Comparison of ENCODE assay signal across 8 cellular contexts in the genomic region with DNA sequence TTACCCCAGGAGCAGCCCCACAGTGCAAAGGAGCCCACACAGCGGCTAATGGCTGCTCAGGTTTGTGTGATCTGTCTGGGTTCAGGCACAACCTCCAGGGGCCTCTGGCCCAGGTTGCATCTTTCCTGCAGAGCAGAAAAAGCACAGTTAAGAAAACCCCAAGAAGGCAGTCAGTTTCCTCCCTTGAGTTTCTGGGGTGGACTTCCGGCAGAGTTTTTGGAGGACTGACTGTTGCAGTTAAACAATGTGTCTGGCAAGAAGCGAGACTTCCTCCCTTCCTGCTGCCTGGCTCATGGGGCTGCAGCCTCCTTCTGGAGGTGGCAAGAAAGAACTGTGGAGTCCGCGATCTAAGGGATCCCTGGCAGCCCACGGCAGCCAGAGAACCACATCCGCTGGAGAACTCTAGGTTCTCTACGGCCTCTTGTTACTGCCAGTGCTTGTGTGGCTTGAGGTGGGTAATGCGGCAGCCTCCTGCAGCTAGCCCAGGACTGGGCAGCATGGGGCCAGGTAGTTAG.
DNase-seq lines count a peak whose midpoint lies in the region; ATAC-seq and TF ChIP-seq lines count a peak whose summit lies in the region.

No MANE protein-coding gene starts in this region.

- no peak overlapping the region for H2BK120ac ChIP-seq in H9 (ENCODE audit: low read depth, low read length, poor library complexity, severe bottlenecking)

- peak overlapping the region; percentile 76 for H3K4me3 Mint-ChIP-seq in central memory CD8-positive, alpha-beta T cell
- H3K4me3 Mint-ChIP-seq in H9, result no peak overlapping the region

- H3K27ac ChIP-seq in DOHH2 (ENCODE audit: low read depth, low read length) (no peak overlapping the region), vagina (no peak overlapping the region), H9 (ENCODE audit: insufficient read length, low read depth, low read length) (no peak overlapping the region)

- H3K27me3 ChIP-seq in DOHH2 (ENCODE audit: control insufficient read depth, low read length) (no peaks in the 10 kb centered on the region), vagina (no peaks in the 10 kb centered on the region), H9 (ENCODE audit: insufficient read depth, low read length) (no peaks in the 10 kb centered on the region)

- H2AK5ac ChIP-seq in H9 (ENCODE audit: insufficient read length, low read length), result no peak overlapping the region

- H3T11ph ChIP-seq in H9 (ENCODE audit: low read length), result no peak overlapping the region

- no peak overlapping the region for H3K14ac ChIP-seq in H9 (ENCODE audit: insufficient read depth, low read length)

- no peak overlapping the region for H4K8ac ChIP-seq in H9 (replicated peaks; ENCODE audit: insufficient read length, low read depth, low read length)

- H3K9me3 Mint-ChIP-seq in central memory CD8-positive, alpha-beta T cell, result no peaks in the 10 kb centered on the region
- H3K9me3 Mint-ChIP-seq in H9, result no peaks in the 10 kb centered on the region

- H3K18ac ChIP-seq in H9 (ENCODE audit: insufficient read length, low read depth, low read length), result no peak overlapping the region

- H3K56ac ChIP-seq in H9 (ENCODE audit: insufficient read length, low read depth, low read length), result no peak overlapping the region

- H3K23ac ChIP-seq in H9 (ENCODE audit: insufficient read length, low read depth, low read length), result no peak overlapping the region

- peak; percentile 52 for ATAC-seq in GM19397 (IDR thresholded peaks at IDR 0.05; ENCODE audit: unreplicated experiment)
- peak; percentile 81 for ATAC-seq in central memory CD8-positive, alpha-beta T cell (replicated peaks; ENCODE audit: extremely low read depth, poor library complexity, severe bottlenecking)

- H3K9ac ChIP-seq in H9 (ENCODE audit: extremely low read depth, insufficient read length, low read length), result no peak overlapping the region

- H4K5ac ChIP-seq in H9 (ENCODE audit: insufficient read length, low read depth, low read length), result no peak overlapping the region

- TF ChIP-seq POLR2A in vagina (IDR thresholded peaks at IDR 0.05), result no peak

- H3K79me2 ChIP-seq in DOHH2 (ENCODE audit: control insufficient read depth, low read length), result no peaks in the 10 kb centered on the region
- H3K79me2 ChIP-seq in H9 (ENCODE audit: insufficient read depth, low read length), result no peaks in the 10 kb centered on the region

- peak overlapping the region; percentile 96 for H3K27ac Mint-ChIP-seq in central memory CD8-positive, alpha-beta T cell (ENCODE audit: low read depth)
- H3K27ac Mint-ChIP-seq in H9, result no peak overlapping the region; a peak in 1 of 7 replicates

- H3K9me3 ChIP-seq in DOHH2 (ENCODE audit: control insufficient read depth, insufficient read depth, low read length), result no peaks in the 10 kb centered on the region
- H3K9me3 ChIP-seq in vagina, result no peaks in the 10 kb centered on the region
- H3K9me3 ChIP-seq in H9 (ENCODE audit: control insufficient read depth, low read depth, low read length), result no peaks in the 10 kb centered on the region

- no peak overlapping the region for H2BK20ac ChIP-seq in H9 (ENCODE audit: low read depth, low read length, poor library complexity, severe bottlenecking)

- intact Hi-C loops in vagina (cut with DNase I), result no loop called here

- H3K79me1 ChIP-seq in H9 (ENCODE audit: insufficient read depth, low read depth, low read length, poor library complexity, severe bottlenecking), result no peaks in the 10 kb centered on the region

- H3K23me2 ChIP-seq in H9 (ENCODE audit: insufficient read length, low read depth, low read length, poor library complexity, severe bottlenecking), result no peaks in the 10 kb centered on the region

- peak; percentile 61 to 67 for DNase-seq in NOMO-1 (lab: John Stamatoyannopoulos, UW; ENCODE audit: unreplicated experiment in 2 of 2)
- peak in 1 of 2 donors; percentile 32 for DNase-seq in central memory CD8-positive, alpha-beta T cell (ENCODE audit: low spot score in 2 of 2)
- no peak for DNase-seq in vagina (ENCODE audit: extremely low spot score in 2 of 2)
- no peak for DNase-seq in H9
- no peak for DNase-seq in nucleus accumbens (lab: John Stamatoyannopoulos, UW)
- DNase-seq in kidney glomerular epithelial cell (lab: John Stamatoyannopoulos, UW), result no peak

- no peaks in the 10 kb centered on the region for H3F3A ChIP-seq in DOHH2 (ENCODE audit: control insufficient read depth, insufficient read depth)

- H2BK12ac ChIP-seq in H9 (ENCODE audit: insufficient read length, low read depth, low read length), result no peak overlapping the region

- H3K4me1 Mint-ChIP-seq in central memory CD8-positive, alpha-beta T cell, result peaks cover 30% of the 10 kb centered on the region
- H3K4me1 Mint-ChIP-seq in H9, result peaks cover 5 to 15% of the 10 kb centered on the region in 2 experiments; a peak in 3 of 4 replicates

- H3K27me3 Mint-ChIP-seq in central memory CD8-positive, alpha-beta T cell, result no peaks in the 10 kb centered on the region
- peaks cover 3% of the 10 kb centered on the region; the same call in 1 of the 2 replicates for H3K27me3 Mint-ChIP-seq in H9 (ENCODE audit: low read depth)

- H4K91ac ChIP-seq in H9 (ENCODE audit: insufficient read length, low read depth, low read length), result no peak overlapping the region

- H3K4me3 ChIP-seq in DOHH2 (ENCODE audit: low read length), result peak overlapping the region; percentile 52
- no peak overlapping the region for H3K4me3 ChIP-seq in vagina

- no peak overlapping the region for H2BK5ac ChIP-seq in H9 (ENCODE audit: insufficient read length, low read length)

- H2BK15ac ChIP-seq in H9 (ENCODE audit: low read depth, low read length), result no peak overlapping the region

- no CpG with 5 or more reads among the region's 9 CpGs for WGBS in H9 (ENCODE audit: extremely low coverage, insufficient read length, low lambda C conversion rate)

- H4K20me1 ChIP-seq in DOHH2 (ENCODE audit: control insufficient read depth, insufficient read depth, low read depth, low read length) (no peaks in the 10 kb centered on the region), H9 (ENCODE audit: control insufficient read depth, insufficient read depth, insufficient read length) (no peaks in the 10 kb centered on the region)

- TF ChIP-seq CTCF in DOHH2 (IDR thresholded peaks at IDR 0.05; ENCODE audit: low read depth, low read length, poor library complexity, severe bottlenecking), result no peak
- no peak for TF ChIP-seq CTCF in vagina (IDR thresholded peaks at IDR 0.05)
- TF ChIP-seq CTCF in H9 (conservative IDR thresholded peaks at IDR 0.05), result no peak

- H2AFZ ChIP-seq in H9 (ENCODE audit: low read length), result no peak overlapping the region

- H3K4me2 ChIP-seq in DOHH2 (ENCODE audit: low read length) (peak overlapping the region; percentile 52), H9 (ENCODE audit: insufficient read depth, insufficient read length, low read length) (no peak overlapping the region)

- H3K9me2 ChIP-seq in DOHH2 (replicated peaks; ENCODE audit: control insufficient read depth, low read length), result no peaks in the 10 kb centered on the region

- H3K36me3 ChIP-seq in DOHH2 (ENCODE audit: control insufficient read depth, low read length) (no peaks in the 10 kb centered on the region), vagina (no peaks in the 10 kb centered on the region)

- H3K36me3 Mint-ChIP-seq in central memory CD8-positive, alpha-beta T cell (ENCODE audit: insufficient read depth), result peaks cover 5% of the 10 kb centered on the region
- no peaks in the 10 kb centered on the region for H3K36me3 Mint-ChIP-seq in H9 (ENCODE audit: insufficient read depth in 1 of 3, low read depth in 3 of 3)

- H3K4me1 ChIP-seq in DOHH2 (ENCODE audit: control insufficient read depth, low read length), result peaks cover 14% of the 10 kb centered on the region
- H3K4me1 ChIP-seq in vagina, result no peaks in the 10 kb centered on the region
- no peaks in the 10 kb centered on the region for H3K4me1 ChIP-seq in H9 (ENCODE audit: insufficient read depth, low read length)

- H3K4ac ChIP-seq in H9 (ENCODE audit: low read depth, low read length), result no peak overlapping the region

Comparison
In these comparisons a context has a peak if more than half of its experiments do, and no peak if none do; other contexts are left out.
1. DNase-seq: peak in NOMO-1 (2 of 2); none in vagina (0 of 2), H9 (single experiment), nucleus accumbens (0 of 56) and kidney glomerular epithelial cell (single experiment).